19 cellular contexts compared by ENCODE assay signal in the genomic region with DNA sequence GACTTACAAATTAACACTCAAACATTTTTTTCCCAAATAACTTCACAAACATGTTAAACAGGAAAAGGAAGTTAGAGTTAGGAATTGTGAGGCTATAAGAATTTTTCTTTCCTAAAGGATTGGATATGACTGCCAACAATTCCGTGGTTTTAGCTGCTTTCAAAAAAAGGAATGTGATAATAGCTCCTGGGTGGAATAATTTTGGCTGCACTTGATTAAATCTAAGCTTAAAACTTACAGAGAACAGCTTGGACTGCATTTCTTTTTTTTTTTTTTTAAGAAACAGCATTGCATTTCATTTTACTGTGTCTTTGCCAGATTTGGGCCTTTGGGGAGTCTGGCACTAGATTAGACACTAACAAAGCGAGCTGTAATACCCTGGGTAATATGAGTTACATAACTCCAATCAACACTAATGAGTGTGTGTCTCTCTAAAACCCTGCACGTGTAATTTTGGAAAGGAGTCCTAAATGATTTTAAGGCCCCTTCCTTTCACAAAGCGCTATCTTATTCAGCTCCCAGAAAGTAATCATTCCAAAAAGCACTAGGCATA. TPM values are rescaled to one million over a fixed set of nuclear protein-coding genes. Genes with fewer than 3 reads are reported as not detected.
DNase-seq lines count a peak whose midpoint lies in the region; ATAC-seq and TF ChIP-seq lines count a peak whose summit lies in the region.
"Had no signal": no experiment of that assay in that cellular context is flagged by ENCODE, and none has a peak within 500 bp of the region (broad histone marks: within the 10 kb centered on the region; RNA-seq: fewer than 3 reads in every experiment).

No MANE protein-coding gene starts in this region.

- TF ChIP-seq CTCF in endothelial cell (IDR thresholded peaks at IDR 0.05; ENCODE audit: unreplicated experiment), result no peak
- no peak for TF ChIP-seq CTCF in osteocyte (IDR thresholded peaks at IDR 0.05)
- no peak for TF ChIP-seq CTCF in GM13976 (IDR thresholded peaks at IDR 0.05; ENCODE audit: borderline replicate concordance, control extremely low read depth, extremely low read depth, insufficient read depth, missing control alignments)

- no peak for ATAC-seq in GM19351 (IDR thresholded peaks at IDR 0.05; ENCODE audit: unreplicated experiment)
- ATAC-seq: activated CD8-positive, alpha-beta T cell treated with anti-CD3 and anti-CD28 coated beads, Interleukin-2, amount 10 ng/mL, durations not matched to agents 7 days and 5 days; body of pancreas; gastroesophageal sphincter; left colon; stimulated activated naive B cell treated with anti-CD40 and anti-IgM and Interleukin-4, amounts not matched to agents 10 μg/mL and 1 μg/mL and 100 μg/mL, for 72 hours had no signal

- H3K27me3 Mint-ChIP-seq in endothelial cell (ENCODE audit: unreplicated experiment) (no peaks in the 10 kb centered on the region), osteocyte (ENCODE audit: unreplicated experiment) (peaks cover 4% of the 10 kb centered on the region)

- DNase-seq in EL (peak; percentile 13), NCI-H446 (lab: John Stamatoyannopoulos, UW) (peak; percentile 18 to 66), endothelial cell (ENCODE audit: low spot score) (no peak), osteocyte (ENCODE audit: extremely low spot score, unreplicated experiment) (no peak), middle frontal gyrus (ENCODE audit: extremely low spot score, low spot score) (no peak), GM13976 (ENCODE audit: low spot score) (no peak)
- DNase-seq: activated B cell treated with CpG ODN at 0.5 μM for 24 hours; activated CD8-positive, alpha-beta T cell treated with anti-CD3 and anti-CD28 coated beads, Interleukin-2, amount 10 ng/mL, durations not matched to agents 7 days and 5 days; activated naive CD4-positive, alpha-beta T cell treated with anti-CD3 and anti-CD28 coated beads, Interleukin-2, amount 50 U/mL, for 16 hours; activated T-cell treated with anti-CD3 and anti-CD28 coated beads, Interleukin-2, amount 50 U/mL, for 48 hours; body of pancreas; left colon; NCI-H774; nucleus accumbens; sigmoid colon; stimulated activated naive B cell treated with anti-CD40 and anti-IgM and Interleukin-4, amounts not matched to agents 10 μg/mL and 1 μg/mL and 100 μg/mL, for 72 hours; transverse colon had no signal

- H3K27ac Mint-ChIP-seq in endothelial cell (ENCODE audit: unreplicated experiment) (peak overlapping the region; percentile 65), osteocyte (ENCODE audit: unreplicated experiment) (peak overlapping the region; percentile 54)
- H3K27ac Mint-ChIP-seq: activated B cell treated with CpG ODN at 0.5 μM for 24 hours; activated CD8-positive, alpha-beta T cell treated with anti-CD3 and anti-CD28 coated beads, Interleukin-2, amount 10 ng/mL, durations not matched to agents 7 days and 5 days; stimulated activated naive B cell treated with anti-CD40 and anti-IgM and Interleukin-4, amounts not matched to agents 10 μg/mL and 1 μg/mL and 100 μg/mL, for 72 hours had no signal

- in situ Hi-C loops in GM13976 (cut with MboI; ENCODE audit: low sequenced_read_pairs, unreplicated experiment), result no loop called here

- H3K9me3 Mint-ChIP-seq in endothelial cell (ENCODE audit: unreplicated experiment) (no peaks in the 10 kb centered on the region), osteocyte (ENCODE audit: unreplicated experiment) (peaks cover 13% of the 10 kb centered on the region)

- H3K36me3 Mint-ChIP-seq in endothelial cell (ENCODE audit: low read depth, unreplicated experiment) (peaks cover 9% of the 10 kb centered on the region), osteocyte (ENCODE audit: unreplicated experiment) (no peaks in the 10 kb centered on the region)

- no peak overlapping the region for H3K4me3 Mint-ChIP-seq in endothelial cell (ENCODE audit: unreplicated experiment)
- no peak overlapping the region for H3K4me3 Mint-ChIP-seq in osteocyte (ENCODE audit: unreplicated experiment)
- H3K4me3 Mint-ChIP-seq: activated B cell treated with CpG ODN at 0.5 μM for 24 hours; activated CD8-positive, alpha-beta T cell treated with anti-CD3 and anti-CD28 coated beads, Interleukin-2, amount 10 ng/mL, durations not matched to agents 7 days and 5 days; stimulated activated naive B cell treated with anti-CD40 and anti-IgM and Interleukin-4, amounts not matched to agents 10 μg/mL and 1 μg/mL and 100 μg/mL, for 72 hours had no signal

- H3K4me1 Mint-ChIP-seq in endothelial cell (ENCODE audit: unreplicated experiment) (peaks cover 2% of the 10 kb centered on the region), osteocyte (ENCODE audit: unreplicated experiment) (peaks cover 10% of the 10 kb centered on the region)
- H3K4me1 Mint-ChIP-seq: activated B cell treated with CpG ODN at 0.5 μM for 24 hours; stimulated activated naive B cell treated with anti-CD40 and anti-IgM and Interleukin-4, amounts not matched to agents 10 μg/mL and 1 μg/mL and 100 μg/mL, for 72 hours had no signal

RNA-seq across cellular contexts. Expression of gene ZNF397, which starts 37.8 kb away (rescaled TPM):
- 8.4 TPM for total RNA-seq in endothelial cell (ENCODE audit: unreplicated experiment)
- 23.9 and 24.5 TPM in 2 replicates for total RNA-seq in osteocyte

Comparison
In these comparisons a context has a peak if more than half of its experiments do, and no peak if none do; other contexts are left out.
1. DNase-seq: peak in EL (single experiment) and NCI-H446 (2 of 2); none in endothelial cell (single experiment), osteocyte (single experiment), middle frontal gyrus (single experiment) and GM13976 (single experiment).